In genomic region chr16:68728558-68728957, GRCh38 we compare ENCODE assay signal across 1 cellular context.
TF ChIP-seq lines count a peak whose summit lies in the region.

No MANE protein-coding gene starts in this region.

TF ChIP-seq in K562, 482 proteins besides CTCF, POLR2A, EP300 and RAD21:
- TF ChIP-seq MAFF (IDR thresholded peaks at IDR 0.05; ENCODE audit: low read length) (no peak; the same call in 1 of the 2 replicates), ZFP30 (CRISPR knock-in tag; IDR thresholded peaks at IDR 0.05; ENCODE audit: borderline replicate concordance) (no peak), TAF9B (IDR thresholded peaks at IDR 0.05; ENCODE audit: partially characterized antibody) (no peak), SIRT6 (IDR thresholded peaks at IDR 0.05; ENCODE audit: low read depth, low read length) (no peak), THAP7 (CRISPR knock-in tag; IDR thresholded peaks at IDR 0.05) (no peak), ZNF316 (IDR thresholded peaks at IDR 0.05) (peak; percentile 58), CTBP1 (IDR thresholded peaks at IDR 0.05; ENCODE audit: borderline replicate concordance) (peak; percentile 69; the same call in 1 of the 2 replicates), POU5F1 (IDR thresholded peaks at IDR 0.05; ENCODE audit: borderline replicate concordance, low read depth, low read length, partially characterized antibody) (no peak), PRPF4 (IDR thresholded peaks at IDR 0.05; ENCODE audit: insufficient read depth, low read depth, low read length, poor library complexity, severe bottlenecking) (no peak), ZEB2 (IDR thresholded peaks at IDR 0.05) (peak; percentile 50; the same call in 1 of the 2 replicates), C11orf30 (IDR thresholded peaks at IDR 0.05; ENCODE audit: low read depth) (0 out of 2 replicates have a peak, but pooled peaks have one; percentile 29), SOX6 (IDR thresholded peaks at IDR 0.05) (peak; percentile 56; the same call in 1 of the 2 replicates), ZNF778 (CRISPR knock-in tag; IDR thresholded peaks at IDR 0.05) (no peak), SUPT5H (IDR thresholded peaks at IDR 0.05) (no peak), ESRRA (IDR thresholded peaks at IDR 0.05; ENCODE audit: borderline replicate concordance, low read depth) (peak; percentile 46; the same call in 1 of the 2 replicates), ZNF212 (CRISPR knock-in tag; IDR thresholded peaks at IDR 0.05) (no peak), CREB1 (IDR thresholded peaks at IDR 0.05) (no peak), CREB1 (CRISPR knock-in tag; IDR thresholded peaks at IDR 0.05) (no peak), RCOR1 (IDR thresholded peaks at IDR 0.05; ENCODE audit: borderline replicate concordance in 1 of 2, low read depth in 2 of 2, low read length in 2 of 2) (peak in 1 of 2 experiments; percentile 33; a peak in 1 of 4 replicates), ZNF518B (CRISPR knock-in tag; IDR thresholded peaks at IDR 0.05) (no peak)
